In the genomic region with DNA sequence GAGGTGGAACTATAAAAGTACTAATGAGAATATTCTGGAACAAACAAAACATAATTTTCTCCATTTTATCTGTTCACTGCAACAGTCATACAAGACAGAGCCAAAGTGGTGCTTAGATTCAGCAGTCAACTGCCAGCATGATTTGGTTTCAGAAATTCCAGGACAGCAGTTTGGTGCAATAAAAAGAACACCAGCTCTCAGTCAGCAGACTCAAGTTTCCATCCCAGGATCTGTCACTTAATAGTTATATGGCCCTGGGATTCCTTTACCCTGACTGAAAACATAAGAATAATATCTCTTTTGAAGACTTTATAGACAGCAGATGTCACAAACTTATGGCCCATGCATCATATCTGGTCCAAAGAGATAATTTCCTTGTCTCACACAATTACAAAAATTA, we compare ENCODE assay signal across 30 cellular contexts.
"Had no signal": no experiment of that assay in that cellular context is flagged by ENCODE, and none has a peak within 500 bp of the region (broad histone marks: within the 10 kb centered on the region; RNA-seq: fewer than 3 reads in every experiment).

No MANE protein-coding gene starts in this region.

- H3K9me3 ChIP-seq: MG63 had no signal

- ATAC-seq: activated T-helper 17 cell treated with anti-CD3 and anti-CD28 coated beads, Interleukin-2, amount 50 U/mL, for 72 hours; Panc1; Right ventricle myocardium inferior; T-cell had no signal

- H3K27ac ChIP-seq: SK-N-MC, VCaP had no signal

- H3K4me1 Mint-ChIP-seq: activated CD4-positive, alpha-beta memory T cell treated with anti-CD3 and anti-CD28 coated beads, Interleukin-2, amount 10 ng/mL, durations not matched to agents 7 days and 5 days; activated CD4-positive, alpha-beta T cell treated with anti-CD3 and anti-CD28 coated beads, Interleukin-2, amount 10 ng/mL, durations not matched to agents 7 days and 5 days; activated T-helper 17 cell treated with anti-CD3 and anti-CD28 coated beads, Interleukin-2, amount 50 U/mL, for 72 hours; central memory CD8-positive, alpha-beta T cell; T-cell had no signal

- DNase-seq: activated CD4-positive, alpha-beta memory T cell treated with anti-CD3 and anti-CD28 coated beads, Interleukin-2, amount 10 ng/mL, durations not matched to agents 7 days and 5 days; activated CD4-positive, alpha-beta T cell treated with anti-CD3 and anti-CD28 coated beads, Interleukin-2, amount 10 ng/mL, durations not matched to agents 7 days and 5 days; activated CD4-positive, CD25-positive, alpha-beta regulatory T cell; activated gamma-delta T cell; activated naive CD4-positive, alpha-beta T cell treated with anti-CD3 and anti-CD28 coated beads for 36 hours; activated T-cell treated with anti-CD3 and anti-CD28 coated beads for 4 hours; activated T-cell treated with anti-CD3 and anti-CD28 coated beads, Interleukin-2, amount 50 U/mL, for 48 hours; amygdala; KBM-7; MG63; NCI-H1105; NCI-H1436; NCI-H1694 treated with DMSO at 0.1 percent for 48 hours; NCI-H2029 treated with DMSO at 0.1 percent for 48 hours; NCI-H345; NCI-H510A; NCI-H526 treated with DMSO at 0.1 percent for 48 hours; NCI-H82; OCI-M1; RPMI8226; T-cell; T-helper 2 cell; T1000 had no signal

- H3K4me3 Mint-ChIP-seq: activated CD4-positive, alpha-beta memory T cell treated with anti-CD3 and anti-CD28 coated beads, Interleukin-2, amount 10 ng/mL, durations not matched to agents 7 days and 5 days; activated CD4-positive, alpha-beta T cell treated with anti-CD3 and anti-CD28 coated beads, Interleukin-2, amount 10 ng/mL, durations not matched to agents 7 days and 5 days; activated naive CD4-positive, alpha-beta T cell treated with anti-CD3 and anti-CD28 coated beads for 36 hours; activated naive CD8-positive, alpha-beta T cell; activated T-helper 17 cell treated with anti-CD3 and anti-CD28 coated beads, Interleukin-2, amount 50 U/mL, for 72 hours; central memory CD8-positive, alpha-beta T cell; T-cell had no signal

- H3K36me3 ChIP-seq: MG63 had no signal

- H3K4me3 ChIP-seq: MG63, SK-N-MC had no signal

- H3K27me3 Mint-ChIP-seq: activated CD4-positive, alpha-beta memory T cell treated with anti-CD3 and anti-CD28 coated beads, Interleukin-2, amount 10 ng/mL, durations not matched to agents 7 days and 5 days; activated CD4-positive, alpha-beta T cell treated with anti-CD3 and anti-CD28 coated beads, Interleukin-2, amount 10 ng/mL, durations not matched to agents 7 days and 5 days; activated naive CD8-positive, alpha-beta T cell; activated T-helper 17 cell treated with anti-CD3 and anti-CD28 coated beads, Interleukin-2, amount 50 U/mL, for 72 hours; central memory CD8-positive, alpha-beta T cell had no signal

- H3K27ac Mint-ChIP-seq: activated CD4-positive, alpha-beta memory T cell treated with anti-CD3 and anti-CD28 coated beads, Interleukin-2, amount 10 ng/mL, durations not matched to agents 7 days and 5 days; activated CD4-positive, alpha-beta T cell treated with anti-CD3 and anti-CD28 coated beads, Interleukin-2, amount 10 ng/mL, durations not matched to agents 7 days and 5 days; activated naive CD4-positive, alpha-beta T cell treated with anti-CD3 and anti-CD28 coated beads for 36 hours; activated naive CD8-positive, alpha-beta T cell; activated T-helper 17 cell treated with anti-CD3 and anti-CD28 coated beads, Interleukin-2, amount 50 U/mL, for 72 hours; T-cell had no signal

- H3K27me3 ChIP-seq: MG63 had no signal

- H3K36me3 Mint-ChIP-seq: activated naive CD8-positive, alpha-beta T cell; T-cell had no signal
